In the genomic region with DNA sequence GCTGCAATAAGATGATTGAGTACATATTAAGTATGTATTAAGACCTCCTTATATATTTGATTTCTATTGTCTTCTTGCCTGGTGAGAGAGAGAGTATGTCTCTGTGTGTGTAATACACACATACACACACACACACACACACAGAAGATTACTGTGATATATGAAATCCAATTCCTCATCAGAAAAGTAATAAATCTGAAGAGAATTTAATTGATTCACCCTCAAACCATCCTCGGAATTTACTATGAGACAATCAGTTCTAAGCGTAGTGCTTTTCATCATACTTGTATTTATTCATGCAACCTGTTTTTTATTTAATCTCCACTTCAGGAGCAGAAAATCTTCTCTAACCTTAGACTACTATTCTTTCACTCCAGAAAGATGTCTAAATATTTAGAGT, we compare ENCODE assay signal across 1 cellular context.
TF ChIP-seq lines count a peak whose summit lies in the region.

No MANE protein-coding gene starts in this region.

TF ChIP-seq in GM23338, 12 proteins besides CTCF, POLR2A, EP300 and RAD21 (continued from another document):
- TF ChIP-seq EZH2 (IDR thresholded peaks at IDR 0.05; ENCODE audit: low read depth, unreplicated experiment), result no peak
- TF ChIP-seq, protein P1, sequence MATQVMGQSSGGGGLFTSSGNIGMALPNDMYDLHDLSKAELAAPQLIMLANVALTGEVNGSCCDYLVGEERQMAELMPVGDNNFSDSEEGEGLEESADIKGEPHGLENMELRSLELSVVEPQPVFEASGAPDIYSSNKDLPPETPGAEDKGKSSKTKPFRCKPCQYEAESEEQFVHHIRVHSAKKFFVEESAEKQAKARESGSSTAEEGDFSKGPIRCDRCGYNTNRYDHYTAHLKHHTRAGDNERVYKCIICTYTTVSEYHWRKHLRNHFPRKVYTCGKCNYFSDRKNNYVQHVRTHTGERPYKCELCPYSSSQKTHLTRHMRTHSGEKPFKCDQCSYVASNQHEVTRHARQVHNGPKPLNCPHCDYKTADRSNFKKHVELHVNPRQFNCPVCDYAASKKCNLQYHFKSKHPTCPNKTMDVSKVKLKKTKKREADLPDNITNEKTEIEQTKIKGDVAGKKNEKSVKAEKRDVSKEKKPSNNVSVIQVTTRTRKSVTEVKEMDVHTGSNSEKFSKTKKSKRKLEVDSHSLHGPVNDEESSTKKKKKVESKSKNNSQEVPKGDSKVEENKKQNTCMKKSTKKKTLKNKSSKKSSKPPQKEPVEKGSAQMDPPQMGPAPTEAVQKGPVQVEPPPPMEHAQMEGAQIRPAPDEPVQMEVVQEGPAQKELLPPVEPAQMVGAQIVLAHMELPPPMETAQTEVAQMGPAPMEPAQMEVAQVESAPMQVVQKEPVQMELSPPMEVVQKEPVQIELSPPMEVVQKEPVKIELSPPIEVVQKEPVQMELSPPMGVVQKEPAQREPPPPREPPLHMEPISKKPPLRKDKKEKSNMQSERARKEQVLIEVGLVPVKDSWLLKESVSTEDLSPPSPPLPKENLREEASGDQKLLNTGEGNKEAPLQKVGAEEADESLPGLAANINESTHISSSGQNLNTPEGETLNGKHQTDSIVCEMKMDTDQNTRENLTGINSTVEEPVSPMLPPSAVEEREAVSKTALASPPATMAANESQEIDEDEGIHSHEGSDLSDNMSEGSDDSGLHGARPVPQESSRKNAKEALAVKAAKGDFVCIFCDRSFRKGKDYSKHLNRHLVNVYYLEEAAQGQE (IDR thresholded peaks at IDR 0.05; ENCODE audit: unreplicated experiment), result no peak
- no peak for TF ChIP-seq JUNB (IDR thresholded peaks at IDR 0.05; ENCODE audit: unreplicated experiment)
TF ChIP-seq in GM23338: peak in this region for 0.
